ENCODE assay signal across 1 cellular context in the genomic region with DNA sequence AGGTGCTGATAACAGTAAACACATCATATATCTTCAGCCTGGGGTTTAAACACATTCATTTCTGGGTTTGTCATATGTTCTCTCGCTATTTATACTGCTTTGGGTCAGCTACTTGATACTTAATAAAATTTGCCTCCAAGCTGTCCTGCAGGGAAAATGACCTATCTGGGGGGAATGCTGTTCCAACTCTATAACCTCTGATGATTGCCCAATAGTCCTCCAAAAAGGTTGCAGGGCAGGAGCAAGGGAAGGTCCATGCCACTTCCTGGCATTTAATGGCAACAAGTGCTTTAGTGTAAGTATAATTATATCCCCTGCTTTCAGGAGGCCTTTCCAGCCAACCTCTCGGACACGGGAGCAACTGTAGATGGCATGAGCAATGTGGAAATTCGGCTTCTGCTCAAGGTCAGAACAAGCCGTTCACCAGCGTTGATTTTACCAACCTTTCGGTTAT.
TF ChIP-seq lines count a peak whose summit lies in the region.

No MANE protein-coding gene starts in this region.

TF ChIP-seq in HepG2, 621 proteins besides CTCF, POLR2A, EP300 and RAD21 (continued from another document):
- no peak for TF ChIP-seq AKNA (CRISPR knock-in tag; IDR thresholded peaks at IDR 0.05; ENCODE audit: borderline replicate concordance)
- TF ChIP-seq PRDM10 (CRISPR knock-in tag; IDR thresholded peaks at IDR 0.05; ENCODE audit: low read depth): no peak
- no peak for TF ChIP-seq MIER2 (CRISPR knock-in tag; IDR thresholded peaks at IDR 0.05)
- TF ChIP-seq ZBTB39 (CRISPR knock-in tag; IDR thresholded peaks at IDR 0.05): no peak
- no peak for TF ChIP-seq ATF7-NPFF (CRISPR knock-in tag; IDR thresholded peaks at IDR 0.05; ENCODE audit: low read depth)
- TF ChIP-seq CEBPG (CRISPR knock-in tag; IDR thresholded peaks at IDR 0.05): peak; percentile 88
- no peak for TF ChIP-seq FOXC1 (CRISPR knock-in tag; IDR thresholded peaks at IDR 0.05; ENCODE audit: borderline replicate concordance)
- no peak for TF ChIP-seq EEA1 (CRISPR knock-in tag; IDR thresholded peaks at IDR 0.05; ENCODE audit: borderline replicate concordance)
- TF ChIP-seq ZNF207 (IDR thresholded peaks at IDR 0.05; ENCODE audit: borderline replicate concordance): no peak
- 0 out of 2 replicates have a peak, but pooled peaks have one; percentile 2 for TF ChIP-seq MTERF4 (CRISPR knock-in tag; IDR thresholded peaks at IDR 0.05)
- TF ChIP-seq ZSCAN22 (CRISPR knock-in tag; IDR thresholded peaks at IDR 0.05): 0 out of 2 replicates have a peak, but pooled peaks have one; percentile 58
- TF ChIP-seq POLR2G (IDR thresholded peaks at IDR 0.05; ENCODE audit: low read depth, low read length): peak; percentile 28; the same call in 1 of the 2 replicates
- TF ChIP-seq PHB2 (IDR thresholded peaks at IDR 0.05; ENCODE audit: partially characterized antibody): no peak
- no peak; the same call in 1 of the 2 replicates for TF ChIP-seq TAF1 (CRISPR knock-in tag; IDR thresholded peaks at IDR 0.05)
